In the genomic region with DNA sequence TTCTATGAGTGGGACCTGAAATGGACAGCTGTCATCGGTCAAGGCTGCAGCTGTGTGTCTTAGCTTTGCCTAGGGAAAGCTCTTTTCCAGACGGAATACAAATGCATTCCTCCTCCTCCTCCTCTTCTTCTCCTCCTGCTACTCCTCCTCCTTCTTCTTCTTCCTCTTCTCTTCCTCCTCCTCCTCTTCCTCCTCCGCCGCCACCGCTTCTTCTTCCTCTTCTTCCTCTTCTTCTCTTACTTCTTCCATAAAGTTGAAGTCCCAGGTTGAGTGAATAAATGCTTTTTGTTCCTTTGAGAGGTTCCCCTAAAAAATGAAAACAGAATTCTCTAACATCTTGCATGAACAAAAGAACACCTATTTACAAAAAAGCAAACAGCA, we compare ENCODE assay signal across 15 cellular contexts. TPM values are rescaled to one million over a fixed set of nuclear protein-coding genes. Genes with fewer than 3 reads are reported as not detected.
DNase-seq lines count a peak whose midpoint lies in the region; TF ChIP-seq lines count a peak whose summit lies in the region.
"Had no signal": no experiment of that assay in that cellular context is flagged by ENCODE, and none has a peak within 500 bp of the region (broad histone marks: within the 10 kb centered on the region; RNA-seq: fewer than 3 reads in every experiment).

No MANE protein-coding gene starts in this region.

- peaks cover 29% of the 10 kb centered on the region for H3K79me1 ChIP-seq in trophoblast cell (ENCODE audit: low read length)

- H3K79me2 ChIP-seq in trophoblast cell (ENCODE audit: control insufficient read depth, insufficient read depth, low read length, poor library complexity): no peaks in the 10 kb centered on the region

- H2AFZ ChIP-seq in trophoblast cell (ENCODE audit: insufficient read depth, low read length, poor library complexity): no peak overlapping the region

- H2BK12ac ChIP-seq in trophoblast cell (ENCODE audit: low read length): peak overlapping the region; percentile 68

- H3K18ac ChIP-seq in trophoblast cell (ENCODE audit: low read length): peak overlapping the region; percentile 64

- 100% methylated on average over 3 of the region's 5 CpGs for WGBS in trophoblast cell (ENCODE audit: extremely low coverage, insufficient coverage, insufficient read length)

- H3K9me3 ChIP-seq in trophoblast cell (ENCODE audit: insufficient read depth, low read depth, low read length): no peaks in the 10 kb centered on the region

- no peak overlapping the region for H3K23ac ChIP-seq in trophoblast cell (ENCODE audit: low read length)

- no peak overlapping the region for H3K9ac ChIP-seq in trophoblast cell (ENCODE audit: low read length)

- H3K4me1 Mint-ChIP-seq in Calu3 (ENCODE audit: low read depth, unreplicated experiment): peaks cover 49% of the 10 kb centered on the region
- peaks cover 53% of the 10 kb centered on the region for H3K4me1 Mint-ChIP-seq in activated naive CD8-positive, alpha-beta T cell (ENCODE audit: low read depth)

- no peak overlapping the region for H3K4me2 ChIP-seq in trophoblast cell (ENCODE audit: low read length)

- no peak overlapping the region for H4K8ac ChIP-seq in trophoblast cell (ENCODE audit: low read depth, low read length)

- DNase-seq in activated CD8-positive, alpha-beta memory T cell treated with anti-CD3 and anti-CD28 coated beads, Interleukin-2, amount 50 U/mL, for 48 hours: peak; percentile 33
- DNase-seq in activated CD8-positive, alpha-beta memory T cell treated with anti-CD3 and anti-CD28 coated beads for 24 hours: no peak
- no peak for DNase-seq in Calu3
- DNase-seq in trophoblast cell: no peak
- DNase-seq in SW 1271 (lab: John Stamatoyannopoulos, UW): no peak
- DNase-seq in NCI-H1417 (lab: John Stamatoyannopoulos, UW): no peak
- no peak for DNase-seq in NCI-H2196 (lab: John Stamatoyannopoulos, UW; ENCODE audit: unreplicated experiment)
- DNase-seq: activated B cell treated with CpG ODN at 0.5 μM for 24 hours; COR-L47; foreskin fibroblast; left colon; NCI-H1105 treated with DMSO at 0.1 percent for 48 hours; NCI-H2171; stimulated activated naive CD4-positive, alpha-beta T cell treated with Interleukin-2 at 50 U/mL for 16 hours had no signal

- no peaks in the 10 kb centered on the region for H3K27me3 Mint-ChIP-seq in Calu3 (ENCODE audit: unreplicated experiment)
- peaks cover 1% of the 10 kb centered on the region for H3K27me3 Mint-ChIP-seq in activated naive CD8-positive, alpha-beta T cell
- H3K27me3 Mint-ChIP-seq: activated B cell treated with CpG ODN at 0.5 μM for 24 hours had no signal

- no TSS peak for BruUV-seq in Calu3 (replicated peaks; lab: Mats Ljungman, UMichigan)

- TF ChIP-seq CTCF in Calu3 (IDR thresholded peaks at IDR 0.05; ENCODE audit: unreplicated experiment): no peak

- H2BK5ac ChIP-seq in trophoblast cell (ENCODE audit: low read depth, low read length, poor library complexity): peak overlapping the region; percentile 26

- H4K12ac ChIP-seq in trophoblast cell (ENCODE audit: low read depth, low read length): no peak overlapping the region

- H3K36me3 Mint-ChIP-seq in Calu3 (ENCODE audit: insufficient read depth, unreplicated experiment): peaks cover 15% of the 10 kb centered on the region
- H3K36me3 Mint-ChIP-seq in activated naive CD8-positive, alpha-beta T cell: peaks cover 4% of the 10 kb centered on the region

- H3K27ac Mint-ChIP-seq in Calu3 (ENCODE audit: unreplicated experiment): peak overlapping the region; percentile 86
- peak overlapping the region; percentile 99 for H3K27ac Mint-ChIP-seq in activated naive CD8-positive, alpha-beta T cell

- H4K91ac ChIP-seq in trophoblast cell (ENCODE audit: low read depth, low read length): peak overlapping the region; percentile 54

- no peak overlapping the region for H3K4me3 ChIP-seq in trophoblast cell (ENCODE audit: low read depth, low read length)

- no peaks in the 10 kb centered on the region for H3K36me3 ChIP-seq in trophoblast cell (ENCODE audit: control insufficient read depth in 1 of 2, insufficient read depth in 2 of 2, low read length in 2 of 2)

- H3K27ac ChIP-seq in trophoblast cell (ENCODE audit: low read depth, low read length): peak overlapping the region; percentile 75

- no peak overlapping the region for H3K14ac ChIP-seq in trophoblast cell (ENCODE audit: low read length)

- intact Hi-C loops in Calu3 (cut with micrococcal nuclease; ENCODE audit: unreplicated experiment): loop anchor here (5.0 to 10.0 kb wide), 3 partner anchors 72 to 289 kb away; no protein-coding TSS in a partner anchor

- H3K4me3 Mint-ChIP-seq in Calu3 (ENCODE audit: low read depth, unreplicated experiment): no peak overlapping the region
- no peak overlapping the region for H3K4me3 Mint-ChIP-seq in activated naive CD8-positive, alpha-beta T cell
- H3K4me3 Mint-ChIP-seq: activated B cell treated with CpG ODN at 0.5 μM for 24 hours had no signal

- no peaks in the 10 kb centered on the region for H3K9me3 Mint-ChIP-seq in Calu3 (ENCODE audit: low read depth, unreplicated experiment)
- no peaks in the 10 kb centered on the region for H3K9me3 Mint-ChIP-seq in activated naive CD8-positive, alpha-beta T cell (ENCODE audit: low read depth)

- no peak overlapping the region for H3K4ac ChIP-seq in trophoblast cell (ENCODE audit: low read depth, low read length)

- peak overlapping the region; percentile 16 for H2BK120ac ChIP-seq in trophoblast cell (ENCODE audit: insufficient read depth, low read length, poor library complexity)

- no peaks in the 10 kb centered on the region for H3K27me3 ChIP-seq in trophoblast cell (ENCODE audit: insufficient read depth, low read length)

- H3K4me1 ChIP-seq in trophoblast cell (ENCODE audit: control insufficient read depth in 1 of 2, insufficient read depth in 2 of 2, low read length in 2 of 2): peaks cover 21 to 30% of the 10 kb centered on the region in 2 experiments

- CTCF ChIA-PET in Calu3 (lab: Charles Lee): no interaction called here

- H2AK5ac ChIP-seq in trophoblast cell (ENCODE audit: low read length): peak overlapping the region; percentile 81

RNA-seq across cellular contexts. Expression of a gene that starts 28.7 kb away (rescaled TPM):
- 140 and 161 TPM in 2 replicates for total RNA-seq in Calu3 (2022)
- 113 TPM in 2 replicates for polyA plus RNA-seq in trophoblast cell (2013)
